ENCODE assay signal across 17 cellular contexts in genomic region chr12:86777335-86777734, GRCh38.
"Had no signal": no experiment of that assay in that cellular context is flagged by ENCODE, and none has a peak within 500 bp of the region (broad histone marks: within the 10 kb centered on the region; RNA-seq: fewer than 3 reads in every experiment).

No MANE protein-coding gene starts in this region.

- H3K27ac ChIP-seq: ascending aorta, pancreas, stomach had no signal

- H3K4me3 ChIP-seq: ascending aorta, pancreas, stomach had no signal

- DNase-seq: activated CD8-positive, alpha-beta memory T cell treated with anti-CD3 and anti-CD28 coated beads, Interleukin-2, amount 10 ng/mL, durations not matched to agents 7 days and 5 days; activated naive CD4-positive, alpha-beta T cell treated with anti-CD3 and anti-CD28 coated beads, Interleukin-2, amount 10 ng/mL, durations not matched to agents 7 days and 5 days; activated T-cell treated with anti-CD3 and anti-CD28 coated beads, Interleukin-2, amount 50 U/mL, for 1 hour; cortex of kidney; effector CD4-positive, alpha-beta T cell; foreskin melanocyte; left colon; mammary epithelial cell; naive thymus-derived CD4-positive, alpha-beta T cell; stimulated activated CD4-positive, alpha-beta T cell treated with anti-CD3 and anti-CD28 coated beads, Interleukin-12 subunit alpha, Interleukin-12 subunit beta, amount 100 ng/mL, for 4 hours; stimulated activated CD4-positive, alpha-beta T cell treated with anti-CD3 and anti-CD28 coated beads, Interleukin-2, amount 100 ng/mL, for 24 hours; stomach; T-cell; T-helper 9 cell had no signal

- ATAC-seq: activated CD4-positive, CD25-positive, alpha-beta regulatory T cell treated with anti-CD3 and anti-CD28 coated beads, Interleukin-2, amount 50 U/mL, for 24 hours; activated CD8-positive, alpha-beta memory T cell treated with anti-CD3 and anti-CD28 coated beads, Interleukin-2, amount 10 ng/mL, durations not matched to agents 7 days and 5 days; left colon; naive thymus-derived CD4-positive, alpha-beta T cell; pancreas; T-cell had no signal

- H3K9me3 ChIP-seq: ascending aorta, pancreas, stomach had no signal

- H3K36me3 ChIP-seq: ascending aorta, pancreas, stomach had no signal

- H3K4me1 ChIP-seq: pancreas, stomach had no signal
